ENCODE assay signal across 23 cellular contexts in the genomic region with DNA sequence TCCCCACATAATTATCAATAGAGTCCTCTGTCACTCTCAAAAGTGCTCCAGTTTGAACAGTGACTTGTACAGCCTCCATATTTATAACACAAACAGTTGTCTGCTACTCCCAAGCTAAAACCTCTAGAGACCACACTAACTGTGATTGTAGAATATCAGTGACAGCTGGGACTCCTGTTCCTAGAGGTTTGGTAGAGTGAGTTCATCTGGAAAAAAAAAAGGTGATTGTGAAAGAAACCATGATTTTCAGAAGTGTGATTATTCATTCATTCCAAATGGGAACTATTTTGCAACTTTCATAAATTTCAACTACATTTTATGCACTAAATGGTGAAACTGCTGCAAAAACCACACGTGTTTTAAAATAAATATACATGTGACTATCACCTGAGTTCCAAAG.
"Had no signal": no experiment of that assay in that cellular context is flagged by ENCODE, and none has a peak within 500 bp of the region (broad histone marks: within the 10 kb centered on the region; RNA-seq: fewer than 3 reads in every experiment).

No MANE protein-coding gene starts in this region.

- H3K36me3 Mint-ChIP-seq: stimulated activated effector memory CD8-positive, alpha-beta T cell treated with anti-CD3 and anti-CD28 coated beads, Interleukin-12 subunit alpha, Interleukin-12 subunit beta, amount 100 ng/mL, for 72 hours; type B pancreatic cell had no signal

- H3K4me1 Mint-ChIP-seq: activated CD4-positive, alpha-beta T cell treated with anti-CD3 and anti-CD28 coated beads, Interleukin-2, amount 10 ng/mL, durations not matched to agents 24 days and 14 days; activated naive CD8-positive, alpha-beta T cell treated with anti-CD3 and anti-CD28 coated beads, Interleukin-2, amount 10 ng/mL, durations not matched to agents 7 days and 5 days; activated T-helper 17 cell treated with anti-CD3 and anti-CD28 coated beads, Interleukin-2, amount 50 U/mL, for 72 hours; central memory CD8-positive, alpha-beta T cell; mesothelial cell of epicardium; stimulated activated effector memory CD8-positive, alpha-beta T cell treated with anti-CD3 and anti-CD28 coated beads, Interleukin-12 subunit alpha, Interleukin-12 subunit beta, amount 100 ng/mL, for 72 hours had no signal

- ATAC-seq: activated CD8-positive, alpha-beta T cell treated with anti-CD3 and anti-CD28 coated beads for 36 hours; activated T-helper 17 cell treated with anti-CD3 and anti-CD28 coated beads, Interleukin-2, amount 50 U/mL, for 72 hours; esophagus mucosa; foreskin keratinocyte; stimulated activated effector memory CD8-positive, alpha-beta T cell treated with anti-CD3 and anti-CD28 coated beads, Interleukin-12 subunit alpha, Interleukin-12 subunit beta, amount 100 ng/mL, for 72 hours had no signal

- H3K27ac Mint-ChIP-seq: activated CD4-positive, alpha-beta T cell treated with anti-CD3 and anti-CD28 coated beads, Interleukin-2, amount 10 ng/mL, durations not matched to agents 24 days and 14 days; activated CD8-positive, alpha-beta T cell treated with anti-CD3 and anti-CD28 coated beads for 36 hours; activated naive CD8-positive, alpha-beta T cell treated with anti-CD3 and anti-CD28 coated beads, Interleukin-2, amount 10 ng/mL, durations not matched to agents 7 days and 5 days; activated T-helper 17 cell treated with anti-CD3 and anti-CD28 coated beads, Interleukin-2, amount 50 U/mL, for 72 hours; mesothelial cell of epicardium; stimulated activated effector memory CD8-positive, alpha-beta T cell treated with anti-CD3 and anti-CD28 coated beads, Interleukin-12 subunit alpha, Interleukin-12 subunit beta, amount 100 ng/mL, for 72 hours; type B pancreatic cell had no signal

- H3K27me3 Mint-ChIP-seq: activated CD4-positive, alpha-beta T cell treated with anti-CD3 and anti-CD28 coated beads, Interleukin-2, amount 10 ng/mL, durations not matched to agents 24 days and 14 days; activated CD8-positive, alpha-beta T cell treated with anti-CD3 and anti-CD28 coated beads for 36 hours; activated T-helper 17 cell treated with anti-CD3 and anti-CD28 coated beads, Interleukin-2, amount 50 U/mL, for 72 hours; type B pancreatic cell had no signal

- H3K36me3 ChIP-seq: brain microvascular endothelial cell, stomach had no signal

- DNase-seq: activated CD4-positive, alpha-beta T cell treated with anti-CD3 and anti-CD28 coated beads, Interleukin-2, amount 10 ng/mL, durations not matched to agents 24 days and 14 days; activated CD8-positive, alpha-beta T cell treated with anti-CD3 and anti-CD28 coated beads for 36 hours; activated naive CD4-positive, alpha-beta T cell; activated naive CD8-positive, alpha-beta T cell treated with anti-CD3 and anti-CD28 coated beads, Interleukin-2, amount 10 ng/mL, durations not matched to agents 7 days and 5 days; activated T-cell treated with anti-CD3 and anti-CD28 coated beads, Interleukin-2, amount 50 U/mL, for 1 hour; aorta; brain microvascular endothelial cell; effector CD4-positive, alpha-beta T cell; foreskin keratinocyte; islet precursor cell; occipital lobe; stimulated activated CD4-positive, alpha-beta T cell treated with anti-CD3 and anti-CD28 coated beads, Interleukin-4, amount 100 ng/mL, for 24 hours; stomach; T1000 had no signal

- H3K4me1 ChIP-seq: foreskin keratinocyte, stomach had no signal

- H3K27me3 ChIP-seq: brain microvascular endothelial cell, foreskin keratinocyte, hepatocyte, stomach had no signal

- H3K4me3 Mint-ChIP-seq: activated CD4-positive, alpha-beta T cell treated with anti-CD3 and anti-CD28 coated beads, Interleukin-2, amount 10 ng/mL, durations not matched to agents 24 days and 14 days; activated CD8-positive, alpha-beta T cell treated with anti-CD3 and anti-CD28 coated beads for 36 hours; activated naive CD8-positive, alpha-beta T cell treated with anti-CD3 and anti-CD28 coated beads, Interleukin-2, amount 10 ng/mL, durations not matched to agents 7 days and 5 days; activated T-helper 17 cell treated with anti-CD3 and anti-CD28 coated beads, Interleukin-2, amount 50 U/mL, for 72 hours; central memory CD8-positive, alpha-beta T cell; mesothelial cell of epicardium; stimulated activated effector memory CD8-positive, alpha-beta T cell treated with anti-CD3 and anti-CD28 coated beads, Interleukin-12 subunit alpha, Interleukin-12 subunit beta, amount 100 ng/mL, for 72 hours; type B pancreatic cell had no signal

- H3K4me3 ChIP-seq: coronary artery, hepatocyte, smooth muscle cell, stomach had no signal

- H3K27ac ChIP-seq: brain microvascular endothelial cell, coronary artery, foreskin keratinocyte, hepatocyte, stomach had no signal
